28 cellular contexts compared by ENCODE assay signal in the genomic region with DNA sequence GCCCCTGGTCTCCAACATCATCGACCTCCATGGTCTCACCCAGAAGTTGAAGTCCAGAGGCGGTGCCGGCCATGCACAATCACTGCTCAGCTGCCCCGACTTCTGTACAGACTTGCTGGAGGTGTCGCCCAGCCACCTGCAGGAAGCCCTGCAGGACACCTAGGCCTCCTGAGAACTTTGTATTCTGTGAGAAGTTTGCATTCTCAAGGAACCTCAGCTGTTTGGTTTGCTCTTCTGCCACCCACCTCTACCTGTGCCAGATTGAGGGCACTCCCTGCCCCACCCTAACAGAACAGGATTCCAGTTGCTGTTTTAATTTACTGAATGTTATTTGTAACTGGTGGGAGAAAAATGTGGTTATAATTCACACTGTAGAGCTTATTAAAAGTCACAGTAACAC. TPM values are rescaled to one million over a fixed set of nuclear protein-coding genes. Genes with fewer than 3 reads are reported as not detected.
DNase-seq lines count a peak whose midpoint lies in the region; ATAC-seq and TF ChIP-seq lines count a peak whose summit lies in the region.
"Had no signal": no experiment of that assay in that cellular context is flagged by ENCODE, and none has a peak within 500 bp of the region (broad histone marks: within the 10 kb centered on the region; RNA-seq: fewer than 3 reads in every experiment).

No MANE protein-coding gene starts in this region.

- no peak for TF ChIP-seq CTCF in mucosa of descending colon (IDR thresholded peaks at IDR 0.05)

- H3K4me3 ChIP-seq in SJSA1 (no peak overlapping the region), mucosa of descending colon (no peak overlapping the region)
- H3K4me3 ChIP-seq: A549; BLaER1 treated with 17β-estradiol and CSF1 and Interleukin-3, amounts not matched to agents 10 nM and 100 nM; GM12878 had no signal

- H3K27me3 ChIP-seq in SJSA1 (replicated peaks) = no peaks in the 10 kb centered on the region
- H3K27me3 ChIP-seq: BLaER1 treated with 17β-estradiol and CSF1 and Interleukin-3, amounts not matched to agents 10 nM and 100 nM had no signal

- intact Hi-C loops in left colon (cut with DNase I, micrococcal nuclease) = no loop called here
- intact Hi-C loops in mucosa of descending colon (cut with DNase I, micrococcal nuclease) = no loop called here

- H3K27ac Mint-ChIP-seq in stimulated activated effector memory CD8-positive, alpha-beta T cell treated with anti-CD3 and anti-CD28 coated beads, Interleukin-12 subunit alpha, Interleukin-12 subunit beta, amount 100 ng/mL, for 72 hours = peak overlapping the region; percentile 43
- H3K27ac Mint-ChIP-seq: B cell; CD4-positive, alpha-beta T cell; CD8-positive, alpha-beta T cell had no signal

- no peak for DNase-seq in SJSA1 (ENCODE audit: low read depth in 1 of 2, low spot score in 2 of 2)
- DNase-seq in left colon = no peak
- DNase-seq in mucosa of descending colon = peak in 2 of 3 donors; percentile 33 to 35
- DNase-seq in stimulated activated effector memory CD8-positive, alpha-beta T cell treated with anti-CD3 and anti-CD28 coated beads, Interleukin-12 subunit alpha, Interleukin-12 subunit beta, amount 100 ng/mL, for 72 hours (ENCODE audit: low spot score in 2 of 2) = no peak
- DNase-seq in activated naive CD4-positive, alpha-beta T cell (lab: John Stamatoyannopoulos, UW) = no peak
- DNase-seq in RPMI8226 = no peak
- DNase-seq in COLO668 (lab: John Stamatoyannopoulos, UW; ENCODE audit: unreplicated experiment) = no peak
- DNase-seq: AML-193; CD4-positive, alpha-beta T cell; CD8-positive, alpha-beta T cell; COR-L47; DMS 273 treated with DMSO at 0.1 percent for 48 hours; DMS153; DMS53; DMS79; DND-41; EL; GDM1 had no signal

- no peaks in the 10 kb centered on the region for H3K4me1 Mint-ChIP-seq in stimulated activated effector memory CD8-positive, alpha-beta T cell treated with anti-CD3 and anti-CD28 coated beads, Interleukin-12 subunit alpha, Interleukin-12 subunit beta, amount 100 ng/mL, for 72 hours
- H3K4me1 Mint-ChIP-seq: B cell had no signal

- H3K4me1 ChIP-seq in SJSA1 (replicated peaks) (peaks cover 56% of the 10 kb centered on the region), mucosa of descending colon (ENCODE audit: low read depth) (no peaks in the 10 kb centered on the region)
- H3K4me1 ChIP-seq: A549 had no signal

- H3K9me3 ChIP-seq in SJSA1 (replicated peaks) (no peaks in the 10 kb centered on the region), mucosa of descending colon (no peaks in the 10 kb centered on the region)
- H3K9me3 ChIP-seq: A549 had no signal

- peak overlapping the region; percentile 87 for H3K27ac ChIP-seq in SJSA1
- H3K27ac ChIP-seq: 22Rv1; A549; BLaER1 treated with 17β-estradiol and CSF1 and Interleukin-3, amounts not matched to agents 10 nM and 100 nM; C4-2B had no signal

- H3K4me3 Mint-ChIP-seq in stimulated activated effector memory CD8-positive, alpha-beta T cell treated with anti-CD3 and anti-CD28 coated beads, Interleukin-12 subunit alpha, Interleukin-12 subunit beta, amount 100 ng/mL, for 72 hours = no peak overlapping the region
- H3K4me3 Mint-ChIP-seq: B cell; CD4-positive, alpha-beta T cell; CD8-positive, alpha-beta T cell had no signal

- no peaks in the 10 kb centered on the region for H3K36me3 Mint-ChIP-seq in stimulated activated effector memory CD8-positive, alpha-beta T cell treated with anti-CD3 and anti-CD28 coated beads, Interleukin-12 subunit alpha, Interleukin-12 subunit beta, amount 100 ng/mL, for 72 hours
- H3K36me3 Mint-ChIP-seq: CD8-positive, alpha-beta T cell had no signal

- no peaks in the 10 kb centered on the region for H3K9me3 Mint-ChIP-seq in stimulated activated effector memory CD8-positive, alpha-beta T cell treated with anti-CD3 and anti-CD28 coated beads, Interleukin-12 subunit alpha, Interleukin-12 subunit beta, amount 100 ng/mL, for 72 hours
- H3K9me3 Mint-ChIP-seq: CD8-positive, alpha-beta T cell had no signal

- no peaks in the 10 kb centered on the region for H3K36me3 ChIP-seq in SJSA1
- H3K36me3 ChIP-seq in mucosa of descending colon (ENCODE audit: low read depth) = no peaks in the 10 kb centered on the region
- H3K36me3 ChIP-seq: BLaER1 treated with 17β-estradiol and CSF1 and Interleukin-3, amounts not matched to agents 10 nM and 100 nM had no signal

- ATAC-seq in left colon = peak; percentile 74
- ATAC-seq in mucosa of descending colon = peak; percentile 72
- no peak for ATAC-seq in stimulated activated effector memory CD8-positive, alpha-beta T cell treated with anti-CD3 and anti-CD28 coated beads, Interleukin-12 subunit alpha, Interleukin-12 subunit beta, amount 100 ng/mL, for 72 hours
- ATAC-seq in GM19035 (IDR thresholded peaks at IDR 0.05; ENCODE audit: unreplicated experiment) = no peak
- ATAC-seq: A549; CD8-positive, alpha-beta T cell; GM12878 had no signal

RNA-seq across cellular contexts. Expression of a gene that starts 46.8 kb away (rescaled TPM):
- total RNA-seq in SJSA1 (2014; rRNA removed; shearing (Covaris generic)) = not detected in 2 replicates
- total RNA-seq in left colon (under 1 TPM in 1 of 2 donors, not detected in 1; 0.20 TPM), mucosa of descending colon (under 1 TPM in 1 of 3 donors, not detected in 2; 0.73 TPM)
- total RNA-seq: A172, Daoy, G401 had no signal

RNA-seq across cellular contexts. Expression of a gene that starts 53.7 kb away (rescaled TPM):
- 17.7 and 24.9 TPM in 2 replicates for total RNA-seq in SJSA1 (2014; rRNA removed; shearing (Covaris generic))
- total RNA-seq in left colon = not detected
- total RNA-seq in mucosa of descending colon = not detected
- total RNA-seq: A172; B cell; CD4-positive, alpha-beta T cell; CD8-positive, alpha-beta T cell; Daoy; G401 had no signal

Comparison
In these comparisons a context has a peak if more than half of its experiments do, and no peak if none do; other contexts are left out.
1. DNase-seq: peak in mucosa of descending colon (2 of 3); none in SJSA1 (0 of 2), left colon (0 of 2), stimulated activated effector memory CD8-positive, alpha-beta T cell treated with anti-CD3 and anti-CD28 coated beads, Interleukin-12 subunit alpha, Interleukin-12 subunit beta, amount 100 ng/mL, for 72 hours (0 of 2), activated naive CD4-positive, alpha-beta T cell (0 of 4), RPMI8226 (single experiment) and COLO668 (single experiment).
2. ATAC-seq: peak in left colon (single experiment) and mucosa of descending colon (single experiment); none in stimulated activated effector memory CD8-positive, alpha-beta T cell treated with anti-CD3 and anti-CD28 coated beads, Interleukin-12 subunit alpha, Interleukin-12 subunit beta, amount 100 ng/mL, for 72 hours (single experiment) and GM19035 (single experiment).
3. RNA of a gene that starts 53.7 kb away (total RNA-seq): 17.7 to 24.9 TPM in SJSA1; not detected in left colon and not detected in mucosa of descending colon; every median in the first group is over 10 times any median in the second.